In the genomic region with DNA sequence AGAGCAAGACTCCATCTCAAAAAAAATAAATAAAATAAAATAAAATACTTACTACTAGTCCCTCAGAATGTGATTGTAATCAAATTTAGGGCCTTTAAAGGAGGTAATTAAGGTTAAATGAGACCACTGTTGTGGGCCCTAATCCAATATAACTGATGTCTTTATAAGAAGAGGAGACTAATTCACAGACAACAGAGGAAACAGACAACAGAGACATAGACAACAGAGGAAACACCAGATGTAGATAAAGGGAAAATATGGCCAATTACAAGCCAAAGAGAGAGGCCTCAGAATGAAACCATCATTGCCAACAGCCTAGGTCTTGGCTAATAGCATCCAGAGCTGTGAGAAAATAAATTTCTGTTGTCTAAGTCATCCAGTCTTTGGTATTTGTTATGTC, we compare ENCODE assay signal across 24 cellular contexts.
"Had no signal": no experiment of that assay in that cellular context is flagged by ENCODE, and none has a peak within 500 bp of the region (broad histone marks: within the 10 kb centered on the region; RNA-seq: fewer than 3 reads in every experiment).

No MANE protein-coding gene starts in this region.

- H3K27me3 ChIP-seq: pancreas, stomach, testis, thyroid gland, transverse colon, upper lobe of left lung, vagina had no signal

- DNase-seq: kidney; left colon; left ventricle myocardium inferior; naive thymus-derived CD8-positive, alpha-beta T cell; nucleus accumbens; pancreas; retina; right cardiac atrium; stimulated activated CD4-positive, alpha-beta T cell treated with anti-CD3 and anti-CD28 coated beads, Interleukin-12 subunit alpha, Interleukin-12 subunit beta, amount 100 ng/mL, for 4 hours; stimulated activated CD4-positive, alpha-beta T cell treated with anti-CD3 and anti-CD28 coated beads, Interleukin-15, amount 100 ng/mL, for 24 hours; stimulated activated CD4-positive, alpha-beta T cell treated with anti-CD3 and anti-CD28 coated beads, Interleukin-2, amount 100 ng/mL, for 24 hours; stimulated activated CD4-positive, alpha-beta T cell treated with anti-CD3 and anti-CD28 coated beads, Interleukin-4, amount 100 ng/mL, for 1 hour; stimulated activated naive B cell treated with anti-CD40 and anti-IgM and Interleukin-4, amounts not matched to agents 10 μg/mL and 1 μg/mL and 100 μg/mL, for 72 hours; stimulated activated naive CD8-positive, alpha-beta T cell treated with anti-CD3 and anti-CD28 coated beads, Interleukin-15, Interleukin-2, amounts not matched to agents 100 U/mL and 50 U/mL, for 24 hours; stomach; testis; thyroid gland; transverse colon; upper lobe of left lung had no signal

- H3K36me3 ChIP-seq: left ventricle myocardium inferior, pancreas, prostate gland, stomach, thyroid gland, transverse colon, upper lobe of left lung, vagina had no signal

- H3K27ac ChIP-seq: left ventricle myocardium inferior, pancreas, prostate gland, skin epidermis, stomach, testis, thyroid gland, transverse colon, upper lobe of left lung, vagina had no signal

- H3K4me1 ChIP-seq: left ventricle myocardium inferior, pancreas, prostate gland, stomach, testis, thyroid gland, transverse colon, upper lobe of left lung, vagina had no signal

- ATAC-seq: left colon; naive thymus-derived CD8-positive, alpha-beta T cell; pancreas; right cardiac atrium; sciatic nerve; stimulated activated naive B cell treated with anti-CD40 and anti-IgM and Interleukin-4, amounts not matched to agents 10 μg/mL and 1 μg/mL and 100 μg/mL, for 72 hours; stimulated activated naive CD8-positive, alpha-beta T cell treated with anti-CD3 and anti-CD28 coated beads, Interleukin-15, Interleukin-2, amounts not matched to agents 100 U/mL and 50 U/mL, for 24 hours had no signal

- H3K4me3 ChIP-seq: left ventricle myocardium inferior, lung, pancreas, prostate gland, skin epidermis, stomach, testis, thyroid gland, transverse colon, upper lobe of left lung, vagina had no signal
